1 cellular context compared by ENCODE assay signal in the genomic region with DNA sequence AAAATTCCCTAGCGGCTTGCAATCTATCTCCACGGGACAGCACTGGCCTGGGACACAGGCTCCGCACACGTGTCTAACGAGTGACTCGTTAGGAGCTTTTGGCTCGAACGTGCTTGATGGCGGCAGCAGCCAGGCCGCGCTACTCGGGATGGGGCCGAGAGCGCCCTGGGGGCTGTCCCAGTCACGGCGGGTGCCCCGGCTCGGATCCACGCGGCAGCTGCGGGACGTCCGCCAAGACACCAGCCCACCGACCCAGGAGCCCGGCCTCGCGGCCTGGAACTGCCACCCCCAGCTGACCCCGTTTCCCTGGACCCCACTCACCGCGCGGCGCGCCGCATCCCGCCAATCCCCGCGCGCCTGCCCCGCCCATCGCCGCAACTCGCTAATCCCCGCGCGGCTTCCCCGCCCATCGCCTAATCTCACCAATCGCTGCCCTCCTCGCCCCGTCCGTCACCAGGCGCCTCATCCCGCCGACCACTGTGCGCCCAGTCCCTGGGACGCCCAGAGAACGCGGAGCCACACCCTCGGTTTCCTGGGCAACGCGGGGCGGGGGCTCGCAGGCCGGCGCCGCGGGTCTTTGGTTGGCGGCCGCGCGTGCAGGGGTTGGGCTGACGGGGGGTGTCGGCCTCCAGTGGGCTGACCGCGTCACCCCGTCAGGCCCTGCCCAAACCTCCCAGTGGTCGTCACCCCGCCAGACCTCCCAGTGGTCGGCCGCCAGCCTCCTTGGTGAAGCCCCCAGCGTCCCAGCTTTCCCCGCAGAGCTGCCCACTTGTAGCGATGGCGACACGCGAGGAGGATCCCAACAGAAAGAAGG.
TF ChIP-seq lines count a peak whose summit lies in the region.

A gene (minus strand): TSS at position 359 of the 814 bp plus-strand sequence. CDS start 1,495 bp downstream, outside the sequence.

TF ChIP-seq in HepG2, 621 proteins besides CTCF, POLR2A, EP300 and RAD21 (continued from another document and continues in another):
- TF ChIP-seq, protein P1, sequence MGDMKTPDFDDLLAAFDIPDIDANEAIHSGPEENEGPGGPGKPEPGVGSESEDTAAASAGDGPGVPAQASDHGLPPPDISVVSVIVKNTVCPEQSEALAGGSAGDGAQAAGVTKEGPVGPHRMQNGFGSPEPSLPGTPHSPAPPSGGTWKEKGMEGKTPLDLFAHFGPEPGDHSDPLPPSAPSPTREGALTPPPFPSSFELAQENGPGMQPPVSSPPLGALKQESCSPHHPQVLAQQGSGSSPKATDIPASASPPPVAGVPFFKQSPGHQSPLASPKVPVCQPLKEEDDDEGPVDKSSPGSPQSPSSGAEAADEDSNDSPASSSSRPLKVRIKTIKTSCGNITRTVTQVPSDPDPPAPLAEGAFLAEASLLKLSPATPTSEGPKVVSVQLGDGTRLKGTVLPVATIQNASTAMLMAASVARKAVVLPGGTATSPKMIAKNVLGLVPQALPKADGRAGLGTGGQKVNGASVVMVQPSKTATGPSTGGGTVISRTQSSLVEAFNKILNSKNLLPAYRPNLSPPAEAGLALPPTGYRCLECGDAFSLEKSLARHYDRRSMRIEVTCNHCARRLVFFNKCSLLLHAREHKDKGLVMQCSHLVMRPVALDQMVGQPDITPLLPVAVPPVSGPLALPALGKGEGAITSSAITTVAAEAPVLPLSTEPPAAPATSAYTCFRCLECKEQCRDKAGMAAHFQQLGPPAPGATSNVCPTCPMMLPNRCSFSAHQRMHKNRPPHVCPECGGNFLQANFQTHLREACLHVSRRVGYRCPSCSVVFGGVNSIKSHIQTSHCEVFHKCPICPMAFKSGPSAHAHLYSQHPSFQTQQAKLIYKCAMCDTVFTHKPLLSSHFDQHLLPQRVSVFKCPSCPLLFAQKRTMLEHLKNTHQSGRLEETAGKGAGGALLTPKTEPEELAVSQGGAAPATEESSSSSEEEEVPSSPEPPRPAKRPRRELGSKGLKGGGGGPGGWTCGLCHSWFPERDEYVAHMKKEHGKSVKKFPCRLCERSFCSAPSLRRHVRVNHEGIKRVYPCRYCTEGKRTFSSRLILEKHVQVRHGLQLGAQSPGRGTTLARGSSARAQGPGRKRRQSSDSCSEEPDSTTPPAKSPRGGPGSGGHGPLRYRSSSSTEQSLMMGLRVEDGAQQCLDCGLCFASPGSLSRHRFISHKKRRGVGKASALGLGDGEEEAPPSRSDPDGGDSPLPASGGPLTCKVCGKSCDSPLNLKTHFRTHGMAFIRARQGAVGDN (CRISPR knock-in tag; IDR thresholded peaks at IDR 0.05): peak; percentile 95
- TF ChIP-seq YEATS4 (CRISPR knock-in tag; IDR thresholded peaks at IDR 0.05; ENCODE audit: borderline replicate concordance) (peak; percentile 93), ZNF12 (CRISPR knock-in tag; IDR thresholded peaks at IDR 0.05) (0 out of 2 replicates have a peak, but pooled peaks have one; percentile 19), ZNF256 (CRISPR knock-in tag; conservative IDR thresholded peaks at IDR 0.05) (no peak; the same call in 1 of the 2 replicates), SIN3B (IDR thresholded peaks at IDR 0.05; ENCODE audit: low read length) (no peak), ZNF891 (CRISPR knock-in tag; IDR thresholded peaks at IDR 0.05) (peak; percentile 47; the same call in 1 of the 2 replicates), RBAK (CRISPR knock-in tag; IDR thresholded peaks at IDR 0.05) (no peak), ZNF136 (CRISPR knock-in tag; IDR thresholded peaks at IDR 0.05; ENCODE audit: low read depth) (no peak), RFX1 (IDR thresholded peaks at IDR 0.05) (peak; percentile 86), ZNF329 (CRISPR knock-in tag; IDR thresholded peaks at IDR 0.05; ENCODE audit: low read depth) (0 out of 2 replicates have a peak, but pooled peaks have one; percentile 76), HNF4G (IDR thresholded peaks at IDR 0.05; ENCODE audit: borderline replicate concordance, low read depth, low read length) (no peak), HNF4G (CRISPR knock-in tag; IDR thresholded peaks at IDR 0.05; ENCODE audit: borderline replicate concordance, low read depth) (peak; percentile 13; the same call in 1 of the 2 replicates), NFATC3 (CRISPR knock-in tag; IDR thresholded peaks at IDR 0.05) (no peak), HOXA7 (CRISPR knock-in tag; IDR thresholded peaks at IDR 0.05) (no peak), HOXA5 (CRISPR knock-in tag; IDR thresholded peaks at IDR 0.05) (no peak), ZBTB42 (CRISPR knock-in tag; IDR thresholded peaks at IDR 0.05) (peak; percentile 91), ZNF17 (CRISPR knock-in tag; IDR thresholded peaks at IDR 0.05) (no peak), RFX3 (CRISPR knock-in tag; IDR thresholded peaks at IDR 0.05) (peak; percentile 83), ZNF34 (CRISPR knock-in tag; IDR thresholded peaks at IDR 0.05; ENCODE audit: borderline replicate concordance) (peak; percentile 47; the same call in 1 of the 2 replicates), NKX3-1 (CRISPR knock-in tag; IDR thresholded peaks at IDR 0.05) (no peak; the same call in 1 of the 2 replicates), JUNB (CRISPR knock-in tag; IDR thresholded peaks at IDR 0.05; ENCODE audit: borderline replicate concordance) (no peak), CBX1 (IDR thresholded peaks at IDR 0.05; ENCODE audit: low read depth) (no peak), ZNF382 (CRISPR knock-in tag; IDR thresholded peaks at IDR 0.05; ENCODE audit: borderline replicate concordance) (no peak)
- TF ChIP-seq, protein P2, sequence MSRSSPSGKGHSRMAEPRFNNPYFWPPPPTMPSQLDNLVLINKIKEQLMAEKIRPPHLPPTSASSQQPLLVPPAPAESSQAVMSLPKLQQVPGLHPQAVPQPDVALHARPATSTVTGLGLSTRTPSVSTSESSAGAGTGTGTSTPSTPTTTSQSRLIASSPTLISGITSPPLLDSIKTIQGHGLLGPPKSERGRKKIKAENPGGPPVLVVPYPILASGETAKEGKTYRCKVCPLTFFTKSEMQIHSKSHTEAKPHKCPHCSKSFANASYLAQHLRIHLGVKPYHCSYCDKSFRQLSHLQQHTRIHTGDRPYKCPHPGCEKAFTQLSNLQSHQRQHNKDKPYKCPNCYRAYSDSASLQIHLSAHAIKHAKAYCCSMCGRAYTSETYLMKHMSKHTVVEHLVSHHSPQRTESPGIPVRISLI (CRISPR knock-in tag; IDR thresholded peaks at IDR 0.05; ENCODE audit: borderline replicate concordance): no peak
- TF ChIP-seq, protein P3, sequence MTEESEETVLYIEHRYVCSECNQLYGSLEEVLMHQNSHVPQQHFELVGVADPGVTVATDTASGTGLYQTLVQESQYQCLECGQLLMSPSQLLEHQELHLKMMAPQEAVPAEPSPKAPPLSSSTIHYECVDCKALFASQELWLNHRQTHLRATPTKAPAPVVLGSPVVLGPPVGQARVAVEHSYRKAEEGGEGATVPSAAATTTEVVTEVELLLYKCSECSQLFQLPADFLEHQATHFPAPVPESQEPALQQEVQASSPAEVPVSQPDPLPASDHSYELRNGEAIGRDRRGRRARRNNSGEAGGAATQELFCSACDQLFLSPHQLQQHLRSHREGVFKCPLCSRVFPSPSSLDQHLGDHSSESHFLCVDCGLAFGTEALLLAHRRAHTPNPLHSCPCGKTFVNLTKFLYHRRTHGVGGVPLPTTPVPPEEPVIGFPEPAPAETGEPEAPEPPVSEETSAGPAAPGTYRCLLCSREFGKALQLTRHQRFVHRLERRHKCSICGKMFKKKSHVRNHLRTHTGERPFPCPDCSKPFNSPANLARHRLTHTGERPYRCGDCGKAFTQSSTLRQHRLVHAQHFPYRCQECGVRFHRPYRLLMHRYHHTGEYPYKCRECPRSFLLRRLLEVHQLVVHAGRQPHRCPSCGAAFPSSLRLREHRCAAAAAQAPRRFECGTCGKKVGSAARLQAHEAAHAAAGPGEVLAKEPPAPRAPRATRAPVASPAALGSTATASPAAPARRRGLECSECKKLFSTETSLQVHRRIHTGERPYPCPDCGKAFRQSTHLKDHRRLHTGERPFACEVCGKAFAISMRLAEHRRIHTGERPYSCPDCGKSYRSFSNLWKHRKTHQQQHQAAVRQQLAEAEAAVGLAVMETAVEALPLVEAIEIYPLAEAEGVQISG (CRISPR knock-in tag; IDR thresholded peaks at IDR 0.05): peak; percentile 45; the same call in 1 of the 2 replicates
- TF ChIP-seq, protein P4, sequence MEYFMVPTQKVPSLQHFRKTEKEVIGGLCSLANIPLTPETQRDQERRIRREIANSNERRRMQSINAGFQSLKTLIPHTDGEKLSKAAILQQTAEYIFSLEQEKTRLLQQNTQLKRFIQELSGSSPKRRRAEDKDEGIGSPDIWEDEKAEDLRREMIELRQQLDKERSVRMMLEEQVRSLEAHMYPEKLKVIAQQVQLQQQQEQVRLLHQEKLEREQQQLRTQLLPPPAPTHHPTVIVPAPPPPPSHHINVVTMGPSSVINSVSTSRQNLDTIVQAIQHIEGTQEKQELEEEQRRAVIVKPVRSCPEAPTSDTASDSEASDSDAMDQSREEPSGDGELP (IDR thresholded peaks at IDR 0.05; ENCODE audit: borderline replicate concordance, low read depth): peak; percentile 50; the same call in 1 of the 2 replicates
- TF ChIP-seq, protein P5, sequence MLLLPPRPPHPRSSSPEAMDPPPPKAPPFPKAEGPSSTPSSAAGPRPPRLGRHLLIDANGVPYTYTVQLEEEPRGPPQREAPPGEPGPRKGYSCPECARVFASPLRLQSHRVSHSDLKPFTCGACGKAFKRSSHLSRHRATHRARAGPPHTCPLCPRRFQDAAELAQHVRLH (CRISPR knock-in tag; IDR thresholded peaks at IDR 0.05; ENCODE audit: borderline replicate concordance, low read depth): peak; percentile 21; the same call in 1 of the 2 replicates
- TF ChIP-seq, protein P6, sequence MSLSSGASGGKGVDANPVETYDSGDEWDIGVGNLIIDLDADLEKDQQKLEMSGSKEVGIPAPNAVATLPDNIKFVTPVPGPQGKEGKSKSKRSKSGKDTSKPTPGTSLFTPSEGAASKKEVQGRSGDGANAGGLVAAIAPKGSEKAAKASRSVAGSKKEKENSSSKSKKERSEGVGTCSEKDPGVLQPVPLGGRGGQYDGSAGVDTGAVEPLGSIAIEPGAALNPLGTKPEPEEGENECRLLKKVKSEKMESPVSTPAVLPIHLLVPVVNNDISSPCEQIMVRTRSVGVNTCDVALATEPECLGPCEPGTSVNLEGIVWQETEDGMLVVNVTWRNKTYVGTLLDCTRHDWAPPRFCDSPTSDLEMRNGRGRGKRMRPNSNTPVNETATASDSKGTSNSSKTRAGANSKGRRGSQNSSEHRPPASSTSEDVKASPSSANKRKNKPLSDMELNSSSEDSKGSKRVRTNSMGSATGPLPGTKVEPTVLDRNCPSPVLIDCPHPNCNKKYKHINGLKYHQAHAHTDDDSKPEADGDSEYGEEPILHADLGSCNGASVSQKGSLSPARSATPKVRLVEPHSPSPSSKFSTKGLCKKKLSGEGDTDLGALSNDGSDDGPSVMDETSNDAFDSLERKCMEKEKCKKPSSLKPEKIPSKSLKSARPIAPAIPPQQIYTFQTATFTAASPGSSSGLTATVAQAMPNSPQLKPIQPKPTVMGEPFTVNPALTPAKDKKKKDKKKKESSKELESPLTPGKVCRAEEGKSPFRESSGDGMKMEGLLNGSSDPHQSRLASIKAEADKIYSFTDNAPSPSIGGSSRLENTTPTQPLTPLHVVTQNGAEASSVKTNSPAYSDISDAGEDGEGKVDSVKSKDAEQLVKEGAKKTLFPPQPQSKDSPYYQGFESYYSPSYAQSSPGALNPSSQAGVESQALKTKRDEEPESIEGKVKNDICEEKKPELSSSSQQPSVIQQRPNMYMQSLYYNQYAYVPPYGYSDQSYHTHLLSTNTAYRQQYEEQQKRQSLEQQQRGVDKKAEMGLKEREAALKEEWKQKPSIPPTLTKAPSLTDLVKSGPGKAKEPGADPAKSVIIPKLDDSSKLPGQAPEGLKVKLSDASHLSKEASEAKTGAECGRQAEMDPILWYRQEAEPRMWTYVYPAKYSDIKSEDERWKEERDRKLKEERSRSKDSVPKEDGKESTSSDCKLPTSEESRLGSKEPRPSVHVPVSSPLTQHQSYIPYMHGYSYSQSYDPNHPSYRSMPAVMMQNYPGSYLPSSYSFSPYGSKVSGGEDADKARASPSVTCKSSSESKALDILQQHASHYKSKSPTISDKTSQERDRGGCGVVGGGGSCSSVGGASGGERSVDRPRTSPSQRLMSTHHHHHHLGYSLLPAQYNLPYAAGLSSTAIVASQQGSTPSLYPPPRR (CRISPR knock-in tag; IDR thresholded peaks at IDR 0.05; ENCODE audit: borderline replicate concordance): peak; percentile 68
- TF ChIP-seq, protein P7, sequence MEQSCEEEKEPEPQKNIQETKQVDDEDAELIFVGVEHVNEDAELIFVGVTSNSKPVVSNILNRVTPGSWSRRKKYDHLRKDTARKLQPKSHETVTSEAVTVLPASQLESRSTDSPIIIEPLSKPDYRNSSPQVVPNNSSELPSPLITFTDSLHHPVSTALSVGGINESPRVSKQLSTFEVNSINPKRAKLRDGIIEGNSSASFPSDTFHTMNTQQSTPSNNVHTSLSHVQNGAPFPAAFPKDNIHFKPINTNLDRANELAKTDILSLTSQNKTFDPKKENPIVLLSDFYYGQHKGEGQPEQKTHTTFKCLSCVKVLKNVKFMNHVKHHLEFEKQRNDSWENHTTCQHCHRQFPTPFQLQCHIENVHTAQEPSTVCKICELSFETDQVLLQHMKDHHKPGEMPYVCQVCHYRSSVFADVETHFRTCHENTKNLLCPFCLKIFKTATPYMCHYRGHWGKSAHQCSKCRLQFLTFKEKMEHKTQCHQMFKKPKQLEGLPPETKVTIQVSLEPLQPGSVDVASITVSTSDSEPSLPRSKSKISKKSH (CRISPR knock-in tag; IDR thresholded peaks at IDR 0.05; ENCODE audit: borderline replicate concordance): peak; percentile 55; the same call in 1 of the 2 replicates
- TF ChIP-seq, protein P8, sequence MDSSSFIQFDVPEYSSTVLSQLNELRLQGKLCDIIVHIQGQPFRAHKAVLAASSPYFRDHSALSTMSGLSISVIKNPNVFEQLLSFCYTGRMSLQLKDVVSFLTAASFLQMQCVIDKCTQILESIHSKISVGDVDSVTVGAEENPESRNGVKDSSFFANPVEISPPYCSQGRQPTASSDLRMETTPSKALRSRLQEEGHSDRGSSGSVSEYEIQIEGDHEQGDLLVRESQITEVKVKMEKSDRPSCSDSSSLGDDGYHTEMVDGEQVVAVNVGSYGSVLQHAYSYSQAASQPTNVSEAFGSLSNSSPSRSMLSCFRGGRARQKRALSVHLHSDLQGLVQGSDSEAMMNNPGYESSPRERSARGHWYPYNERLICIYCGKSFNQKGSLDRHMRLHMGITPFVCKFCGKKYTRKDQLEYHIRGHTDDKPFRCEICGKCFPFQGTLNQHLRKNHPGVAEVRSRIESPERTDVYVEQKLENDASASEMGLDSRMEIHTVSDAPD (CRISPR knock-in tag; IDR thresholded peaks at IDR 0.05): no peak
- TF ChIP-seq, protein P9, sequence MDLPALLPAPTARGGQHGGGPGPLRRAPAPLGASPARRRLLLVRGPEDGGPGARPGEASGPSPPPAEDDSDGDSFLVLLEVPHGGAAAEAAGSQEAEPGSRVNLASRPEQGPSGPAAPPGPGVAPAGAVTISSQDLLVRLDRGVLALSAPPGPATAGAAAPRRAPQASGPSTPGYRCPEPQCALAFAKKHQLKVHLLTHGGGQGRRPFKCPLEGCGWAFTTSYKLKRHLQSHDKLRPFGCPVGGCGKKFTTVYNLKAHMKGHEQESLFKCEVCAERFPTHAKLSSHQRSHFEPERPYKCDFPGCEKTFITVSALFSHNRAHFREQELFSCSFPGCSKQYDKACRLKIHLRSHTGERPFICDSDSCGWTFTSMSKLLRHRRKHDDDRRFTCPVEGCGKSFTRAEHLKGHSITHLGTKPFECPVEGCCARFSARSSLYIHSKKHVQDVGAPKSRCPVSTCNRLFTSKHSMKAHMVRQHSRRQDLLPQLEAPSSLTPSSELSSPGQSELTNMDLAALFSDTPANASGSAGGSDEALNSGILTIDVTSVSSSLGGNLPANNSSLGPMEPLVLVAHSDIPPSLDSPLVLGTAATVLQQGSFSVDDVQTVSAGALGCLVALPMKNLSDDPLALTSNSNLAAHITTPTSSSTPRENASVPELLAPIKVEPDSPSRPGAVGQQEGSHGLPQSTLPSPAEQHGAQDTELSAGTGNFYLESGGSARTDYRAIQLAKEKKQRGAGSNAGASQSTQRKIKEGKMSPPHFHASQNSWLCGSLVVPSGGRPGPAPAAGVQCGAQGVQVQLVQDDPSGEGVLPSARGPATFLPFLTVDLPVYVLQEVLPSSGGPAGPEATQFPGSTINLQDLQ (CRISPR knock-in tag; IDR thresholded peaks at IDR 0.05): peak; percentile 37; the same call in 1 of the 2 replicates
